8 cellular contexts compared by ENCODE assay signal in the genomic region with DNA sequence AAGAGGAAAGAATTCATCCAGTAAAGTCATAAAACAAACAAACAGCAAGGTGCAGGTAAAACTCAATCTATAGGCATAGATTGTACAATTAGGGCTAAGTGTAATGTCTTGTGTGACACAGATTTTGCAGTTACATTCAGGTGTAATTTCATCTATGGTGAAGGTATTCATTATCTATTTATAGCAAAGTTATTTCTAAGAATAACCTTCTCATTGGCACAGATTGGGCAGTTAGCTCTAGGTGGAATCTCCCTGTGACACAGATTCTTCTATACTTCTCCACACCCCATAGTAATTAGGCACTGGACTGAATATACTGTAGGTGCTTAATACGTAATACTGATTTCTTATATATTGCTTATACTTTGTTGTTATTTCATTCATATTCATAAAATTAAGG.
"Had no signal": no experiment of that assay in that cellular context is flagged by ENCODE, and none has a peak within 500 bp of the region (broad histone marks: within the 10 kb centered on the region; RNA-seq: fewer than 3 reads in every experiment).

No MANE protein-coding gene starts in this region.

- H3K9me3 Mint-ChIP-seq: GM23338, H9 had no signal

- H3K27ac Mint-ChIP-seq: GM23338, H9 had no signal

- H3K4me2 ChIP-seq: GM23338 had no signal

- ATAC-seq: GM23338, K562 had no signal

- FAIRE-seq: H1, H54, HTR-8/SVneo, K562 had no signal

- H3K4me3 ChIP-seq: GM23338, K562 had no signal

- DNase-seq: H9, HCEC 1CT, IMR-90 had no signal

- H2AFZ ChIP-seq: GM23338 had no signal
